8 cellular contexts compared by ENCODE assay signal in genomic region chr1:99849744-99850457, GRCh38. TPM values are rescaled to one million over a fixed set of nuclear protein-coding genes. Genes with fewer than 3 reads are reported as not detected.
DNase-seq lines count a peak whose midpoint lies in the region; ATAC-seq and TF ChIP-seq lines count a peak whose summit lies in the region.

Gene AGL, plus strand, starts transcription at chr1:99850361. Its CDS starts 682 bp downstream, at chr1:99851043.

- 0% methylated on average over 48 to 53 of the region's 65 CpGs for WGBS in lower leg skin, 2 donors

- H3K27me3 ChIP-seq in BE2C (no peaks in the 10 kb centered on the region), duodenal mucosa (ENCODE audit: control insufficient read depth in 1 of 2, insufficient read depth in 2 of 2, low read length in 2 of 2) (no peaks in the 10 kb centered on the region)

- H3K9me3 ChIP-seq in BE2C = no peaks in the 10 kb centered on the region
- no peaks in the 10 kb centered on the region for H3K9me3 ChIP-seq in duodenal mucosa (ENCODE audit: control insufficient read depth in 1 of 2, low read length in 2 of 2)

- intact Hi-C loops in lower leg skin (cut with DNase I; ENCODE audit: low total_unique reads) = no loop called here

- no peak for TF ChIP-seq CTCF in BE2C (IDR thresholded peaks at IDR 0.05; ENCODE audit: low read depth, low read length)
- TF ChIP-seq CTCF in lower leg skin (IDR thresholded peaks at IDR 0.05) = no peak

- ATAC-seq in HG03432 (IDR thresholded peaks at IDR 0.05; ENCODE audit: unreplicated experiment) = peak; percentile 99

- H3K4me1 ChIP-seq in BE2C (no peaks in the 10 kb centered on the region), duodenal mucosa (ENCODE audit: control insufficient read depth in 1 of 2, insufficient read depth in 2 of 2, low read length in 2 of 2) (peaks cover 5% of the 10 kb centered on the region in 2 donors)

- peak within 1 kb of the TSS; percentile 79 to 85 for H3K9ac ChIP-seq in duodenal mucosa (ENCODE audit: low read depth in 1 of 2, low read length in 2 of 2)

- DNase-seq in BE2C = peak; percentile 89
- DNase-seq in NCI-H69 (lab: John Stamatoyannopoulos, UW) = peak; percentile 91
- DNase-seq in activated CD4-positive, alpha-beta T cell treated with anti-CD3 and anti-CD28 coated beads, Interleukin-2, amount 50 U/mL, for 48 hours = peak; percentile 87 to 88
- peak; percentile 63 to 96 for DNase-seq in lower leg skin (ENCODE audit: low spot score in 2 of 2)
- DNase-seq in stimulated activated CD4-positive, alpha-beta T cell treated with anti-CD3 and anti-CD28 coated beads, TNF-alpha, amount 100 ng/mL, for 1 hour (ENCODE audit: low read depth in 3 of 3, low spot score in 1 of 3) = peak; percentile 65 to 73 (median 67)

- peak within 1 kb of the TSS; percentile 81 for H3K27ac ChIP-seq in duodenal mucosa (ENCODE audit: low read depth, low read length)

- peak within 1 kb of the TSS; percentile 97 for H3K4me3 ChIP-seq in BE2C (ENCODE audit: low read depth, low read length)
- peak within 1 kb of the TSS; percentile 98 to 99 for H3K4me3 ChIP-seq in duodenal mucosa (ENCODE audit: low read depth in 1 of 2, low read length in 2 of 2)
- peak within 1 kb of the TSS; percentile 83 for H3K4me3 ChIP-seq in lower leg skin (ENCODE audit: low read depth, poor library complexity, severe bottlenecking)

- H3K36me3 ChIP-seq in BE2C (no peaks in the 10 kb centered on the region), duodenal mucosa (ENCODE audit: control insufficient read depth in 1 of 2, insufficient read depth in 2 of 2, low read length in 2 of 2) (no peaks in the 10 kb centered on the region)

- TF ChIP-seq POLR2A in GM19193 (IDR thresholded peaks at IDR 0.05; ENCODE audit: extremely low read depth, insufficient read depth, insufficient read length) (peak; percentile 97), lower leg skin (IDR thresholded peaks at IDR 0.05) (no peak)

RNA-seq across cellular contexts. Expression of gene AGL, which starts in this region (rescaled TPM):
- 3.8 TPM for polyA plus RNA-seq in BE2C (2012; ENCODE audit: insufficient read depth, insufficient read length, low read depth)
- total RNA-seq in lower leg skin = 10 to 100 TPM in 1 of 4 donors, 1 to 10 TPM in 3; 8.1 to 12.9 (median 8.8) TPM

Comparison
In these comparisons a context has a peak if more than half of its experiments do, and no peak if none do; other contexts are left out.
1. Peak in every context shown above with its lines: DNase-seq, ATAC-seq, H3K4me3 ChIP-seq and H3K27ac ChIP-seq.